17 cellular contexts compared by ENCODE assay signal in the genomic region with DNA sequence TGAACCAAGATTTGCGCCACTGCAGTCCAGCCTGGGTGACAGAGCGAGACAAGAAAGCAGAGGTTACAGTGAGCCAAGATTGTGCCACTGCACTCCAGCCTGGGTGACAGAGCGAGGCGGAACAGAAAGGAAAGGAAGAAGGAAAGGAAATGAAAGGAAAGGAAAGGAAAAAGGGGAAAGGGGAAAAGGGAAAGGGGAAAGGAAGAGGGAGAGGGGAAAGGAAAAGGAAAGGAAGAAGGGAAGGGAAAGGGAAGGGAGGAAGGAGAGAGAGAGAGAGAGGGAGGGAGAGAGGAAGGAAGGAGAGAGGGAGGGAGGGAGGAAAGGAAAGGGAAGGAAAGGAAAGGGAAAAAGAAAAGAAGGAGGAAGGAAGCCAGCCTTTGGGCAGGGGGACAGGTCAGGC.
A peak's percentile ranks its signal among the peaks of the same experiment; 100 is the strongest.
DNase-seq lines count a peak whose midpoint lies in the region; ATAC-seq and TF ChIP-seq lines count a peak whose summit lies in the region.
"Had no signal": no experiment of that assay in that cellular context is flagged by ENCODE, and none has a peak within 500 bp of the region (broad histone marks: within the 10 kb centered on the region; RNA-seq: fewer than 3 reads in every experiment).

No MANE protein-coding gene starts in this region.

- DNase-seq in natural killer cell (no peak), endodermal cell (peak; percentile 17), KBM-7 (no peak), SIG-M5 treated with dmso at 0.1 percent for 504 hours (lab: John Stamatoyannopoulos, UW; ENCODE audit: unreplicated experiment) (no peak)
- no peak for DNase-seq in natural killer cell treated with Interleukin-12 subunit alpha and Interleukin-12 subunit beta and Interleukin-15 and Interleukin-18, amount 100 ng/mL, for 72 hours (ENCODE audit: low spot score)
- DNase-seq in stimulated activated effector memory CD8-positive, alpha-beta T cell treated with anti-CD3 and anti-CD28 coated beads, Interleukin-12 subunit alpha, Interleukin-12 subunit beta, amount 100 ng/mL, for 72 hours (ENCODE audit: low spot score in 2 of 2): no peak
- DNase-seq: Caco-2; CD4-positive, CD25-positive, alpha-beta regulatory T cell; CD8-positive, alpha-beta T cell; DMS153; DND-41; GOT3 had no signal

- ATAC-seq in natural killer cell: no peak
- no peak for ATAC-seq in natural killer cell treated with Interleukin-12 subunit alpha and Interleukin-12 subunit beta and Interleukin-15 and Interleukin-18, amount 100 ng/mL, for 72 hours
- no peak for ATAC-seq in stimulated activated effector memory CD8-positive, alpha-beta T cell treated with anti-CD3 and anti-CD28 coated beads, Interleukin-12 subunit alpha, Interleukin-12 subunit beta, amount 100 ng/mL, for 72 hours
- ATAC-seq: CD8-positive, alpha-beta T cell had no signal

- no peaks in the 10 kb centered on the region for H3K4me1 ChIP-seq in endodermal cell (ENCODE audit: control insufficient read depth, insufficient read depth, low read length)
- H3K4me1 ChIP-seq: BLaER1, Caco-2, HAP-1 had no signal

- in situ Hi-C loops in KBM-7 (cut with MboI; ENCODE audit: low pct_unique_long_range_greater_than_20kb, low sequenced_read_pairs): no loop called here

- peaks cover 11% of the 10 kb centered on the region for H3K36me3 ChIP-seq in endodermal cell (ENCODE audit: control insufficient read depth, insufficient read depth, low read length)

- H3K4me3 Mint-ChIP-seq in natural killer cell (no peak overlapping the region), endodermal cell (no peak overlapping the region)
- H3K4me3 Mint-ChIP-seq in natural killer cell treated with Interleukin-12 subunit alpha and Interleukin-12 subunit beta and Interleukin-15 and Interleukin-18, amount 100 ng/mL, for 72 hours: no peak overlapping the region
- H3K4me3 Mint-ChIP-seq in stimulated activated effector memory CD8-positive, alpha-beta T cell treated with anti-CD3 and anti-CD28 coated beads, Interleukin-12 subunit alpha, Interleukin-12 subunit beta, amount 100 ng/mL, for 72 hours: no peak overlapping the region
- H3K4me3 Mint-ChIP-seq: B cell; CD4-positive, CD25-positive, alpha-beta regulatory T cell; CD8-positive, alpha-beta T cell had no signal

- H3K27me3 Mint-ChIP-seq in natural killer cell (ENCODE audit: low read depth in 2 of 2) (no peaks in the 10 kb centered on the region), endodermal cell (ENCODE audit: insufficient read depth) (no peaks in the 10 kb centered on the region)
- no peaks in the 10 kb centered on the region for H3K27me3 Mint-ChIP-seq in natural killer cell treated with Interleukin-12 subunit alpha and Interleukin-12 subunit beta and Interleukin-15 and Interleukin-18, amount 100 ng/mL, for 72 hours
- H3K27me3 Mint-ChIP-seq: B cell; CD4-positive, CD25-positive, alpha-beta regulatory T cell had no signal

- H3K4me1 Mint-ChIP-seq in natural killer cell (peaks cover 5 to 13% of the 10 kb centered on the region in 2 donors), endodermal cell (peaks cover 11% of the 10 kb centered on the region)
- peaks cover 7 to 19% of the 10 kb centered on the region in 2 donors for H3K4me1 Mint-ChIP-seq in natural killer cell treated with Interleukin-12 subunit alpha and Interleukin-12 subunit beta and Interleukin-15 and Interleukin-18, amount 100 ng/mL, for 72 hours (ENCODE audit: low read depth in 2 of 2)
- H3K4me1 Mint-ChIP-seq in stimulated activated effector memory CD8-positive, alpha-beta T cell treated with anti-CD3 and anti-CD28 coated beads, Interleukin-12 subunit alpha, Interleukin-12 subunit beta, amount 100 ng/mL, for 72 hours: peaks cover 17% of the 10 kb centered on the region

- no peak for TF ChIP-seq CTCF in natural killer cell (IDR thresholded peaks at IDR 0.05)
- no peak for TF ChIP-seq CTCF in endodermal cell (conservative IDR thresholded peaks at IDR 0.05)

- H3K36me3 Mint-ChIP-seq in natural killer cell (no peaks in the 10 kb centered on the region), endodermal cell (ENCODE audit: low read depth) (peaks cover 50% of the 10 kb centered on the region)
- peaks cover 14% of the 10 kb centered on the region for H3K36me3 Mint-ChIP-seq in natural killer cell treated with Interleukin-12 subunit alpha and Interleukin-12 subunit beta and Interleukin-15 and Interleukin-18, amount 100 ng/mL, for 72 hours
- H3K36me3 Mint-ChIP-seq in stimulated activated effector memory CD8-positive, alpha-beta T cell treated with anti-CD3 and anti-CD28 coated beads, Interleukin-12 subunit alpha, Interleukin-12 subunit beta, amount 100 ng/mL, for 72 hours: peaks cover 71% of the 10 kb centered on the region

- no peaks in the 10 kb centered on the region for H3K9me3 ChIP-seq in endodermal cell (ENCODE audit: control insufficient read depth, low read length)
- H3K9me3 ChIP-seq: Caco-2, HAP-1 had no signal

- H3K4me3 ChIP-seq in endodermal cell (ENCODE audit: low read length): no peak overlapping the region
- H3K4me3 ChIP-seq: BLaER1, HAP-1 had no signal

- no peak overlapping the region for H3K9ac ChIP-seq in endodermal cell (ENCODE audit: extremely low read depth, low read length, poor library complexity, severe bottlenecking)
- H3K9ac ChIP-seq: BLaER1 had no signal

- H3K27me3 ChIP-seq in endodermal cell (ENCODE audit: control insufficient read depth, insufficient read depth, low read length, poor library complexity, severe bottlenecking): no peaks in the 10 kb centered on the region
- H3K27me3 ChIP-seq: BLaER1 had no signal

- intact Hi-C loops in natural killer cell (cut with micrococcal nuclease): loop anchor here (5.0 to 10.0 kb wide), 2 partner anchors 602 to 760 kb away; no protein-coding TSS in a partner anchor

- peak overlapping the region; percentile 9 to 13 for H3K27ac Mint-ChIP-seq in natural killer cell
- H3K27ac Mint-ChIP-seq in natural killer cell treated with Interleukin-12 subunit alpha and Interleukin-12 subunit beta and Interleukin-15 and Interleukin-18, amount 100 ng/mL, for 72 hours: no peak overlapping the region
- no peak overlapping the region for H3K27ac Mint-ChIP-seq in endodermal cell
- peak overlapping the region; percentile 76 for H3K27ac Mint-ChIP-seq in stimulated activated effector memory CD8-positive, alpha-beta T cell treated with anti-CD3 and anti-CD28 coated beads, Interleukin-12 subunit alpha, Interleukin-12 subunit beta, amount 100 ng/mL, for 72 hours
- H3K27ac Mint-ChIP-seq: B cell; CD8-positive, alpha-beta T cell had no signal

- 96 to 100% methylated on average over 2 to 4 of the region's 4 CpGs for WGBS in endodermal cell (ENCODE audit: insufficient coverage in 1 of 2, insufficient read length in 1 of 2), 2 experiments

- no peak overlapping the region for H3K27ac ChIP-seq in endodermal cell (ENCODE audit: low read depth, low read length)
- H3K27ac ChIP-seq: 22Rv1, BLaER1, C4-2B had no signal

- H3K9me3 Mint-ChIP-seq in natural killer cell (no peaks in the 10 kb centered on the region), endodermal cell (peaks cover 2% of the 10 kb centered on the region)
- H3K9me3 Mint-ChIP-seq in natural killer cell treated with Interleukin-12 subunit alpha and Interleukin-12 subunit beta and Interleukin-15 and Interleukin-18, amount 100 ng/mL, for 72 hours: no peaks in the 10 kb centered on the region
- H3K9me3 Mint-ChIP-seq in stimulated activated effector memory CD8-positive, alpha-beta T cell treated with anti-CD3 and anti-CD28 coated beads, Interleukin-12 subunit alpha, Interleukin-12 subunit beta, amount 100 ng/mL, for 72 hours: no peaks in the 10 kb centered on the region
- H3K9me3 Mint-ChIP-seq: CD8-positive, alpha-beta T cell had no signal

Comparison
In these comparisons a context has a peak if more than half of its experiments do, and no peak if none do; other contexts are left out.
1. H3K27ac Mint-ChIP-seq: peak in natural killer cell (2 of 2) and stimulated activated effector memory CD8-positive, alpha-beta T cell treated with anti-CD3 and anti-CD28 coated beads, Interleukin-12 subunit alpha, Interleukin-12 subunit beta, amount 100 ng/mL, for 72 hours (single experiment); none in natural killer cell treated with Interleukin-12 subunit alpha and Interleukin-12 subunit beta and Interleukin-15 and Interleukin-18, amount 100 ng/mL, for 72 hours (0 of 2) and endodermal cell (single experiment).